Comparison of ENCODE assay signal across 12 cellular contexts in genomic region chr6:111417181-111417585, GRCh38.
DNase-seq lines count a peak whose midpoint lies in the region; ATAC-seq and TF ChIP-seq lines count a peak whose summit lies in the region.
"Had no signal": no experiment of that assay in that cellular context is flagged by ENCODE, and none has a peak within 500 bp of the region (broad histone marks: within the 10 kb centered on the region; RNA-seq: fewer than 3 reads in every experiment).

No MANE protein-coding gene starts in this region.

- intact Hi-C loops in Right ventricle myocardium inferior (cut with DNase I) (loop anchor here (10.0 kb wide), 1 partner anchor 58 kb away; no protein-coding TSS in a partner anchor), upper lobe of right lung (cut with DNase I) (no loop called here)

- DNase-seq in Right ventricle myocardium inferior (ENCODE audit: missing footprints) (no peak), right atrium auricular region (ENCODE audit: low spot score) (no peak), inferior parietal cortex (ENCODE audit: extremely low spot score) (peak; percentile 70), upper lobe of right lung (no peak), HAP-1 (ENCODE audit: low spot score in 2 of 2) (no peak), NOMO-1 (lab: John Stamatoyannopoulos, UW; ENCODE audit: unreplicated experiment in 2 of 2) (no peak)
- DNase-seq in activated CD4-positive, CD25-positive, alpha-beta regulatory T cell treated with anti-CD3 and anti-CD28 coated beads, Interleukin-2, amount 50 U/mL, for 72 hours: no peak
- DNase-seq: activated B cell treated with CpG ODN at 0.5 μM for 24 hours; activated naive CD8-positive, alpha-beta T cell treated with anti-CD3 and anti-CD28 coated beads, Interleukin-2, amount 50 U/mL, for 24 hours; NCI-H1105 treated with DMSO at 0.1 percent for 48 hours had no signal

- in situ Hi-C loops in HAP-1 (cut with MboI; ENCODE audit: low sequenced_read_pairs): no loop called here

- peaks cover 0 to 27% of the 10 kb centered on the region in 2 donors for H3K4me1 ChIP-seq in right atrium auricular region
- H3K4me1 ChIP-seq in upper lobe of right lung: peaks cover 17% of the 10 kb centered on the region
- no peaks in the 10 kb centered on the region; the same call in 1 of the 2 replicates for H3K4me1 ChIP-seq in HAP-1

- H3K4me3 ChIP-seq in right atrium auricular region (no peak overlapping the region), upper lobe of right lung (no peak overlapping the region), HAP-1 (no peak overlapping the region)
- H3K4me3 ChIP-seq: skin epidermis had no signal

- peak; percentile 91 for ATAC-seq in Right ventricle myocardium inferior
- ATAC-seq in upper lobe of right lung: peak; percentile 84
- ATAC-seq: activated naive CD8-positive, alpha-beta T cell treated with anti-CD3 and anti-CD28 coated beads, Interleukin-2, amount 50 U/mL, for 24 hours had no signal

- TF ChIP-seq CTCF in right atrium auricular region (IDR thresholded peaks at IDR 0.05): no peak
- no peak for TF ChIP-seq CTCF in upper lobe of right lung (IDR thresholded peaks at IDR 0.05)

- H3K27me3 ChIP-seq in right atrium auricular region (no peaks in the 10 kb centered on the region), upper lobe of right lung (no peaks in the 10 kb centered on the region), HAP-1 (ENCODE audit: low read depth) (no peaks in the 10 kb centered on the region)

- H3K36me3 ChIP-seq in right atrium auricular region (no peaks in the 10 kb centered on the region), upper lobe of right lung (peaks cover 19% of the 10 kb centered on the region), HAP-1 (replicated peaks) (peaks cover 8% of the 10 kb centered on the region; the same call in 1 of the 2 replicates)

- no peaks in the 10 kb centered on the region for H3K9me3 ChIP-seq in right atrium auricular region
- no peaks in the 10 kb centered on the region for H3K9me3 ChIP-seq in upper lobe of right lung
- no peaks in the 10 kb centered on the region for H3K9me3 ChIP-seq in HAP-1

- peak overlapping the region in 1 of 2 donors; percentile 5 for H3K27ac ChIP-seq in right atrium auricular region
- H3K27ac ChIP-seq in angular gyrus (ENCODE audit: low read depth, low read length): peak overlapping the region; percentile 8
- H3K27ac ChIP-seq in upper lobe of right lung: peak overlapping the region; percentile 20
